In the genomic region with DNA sequence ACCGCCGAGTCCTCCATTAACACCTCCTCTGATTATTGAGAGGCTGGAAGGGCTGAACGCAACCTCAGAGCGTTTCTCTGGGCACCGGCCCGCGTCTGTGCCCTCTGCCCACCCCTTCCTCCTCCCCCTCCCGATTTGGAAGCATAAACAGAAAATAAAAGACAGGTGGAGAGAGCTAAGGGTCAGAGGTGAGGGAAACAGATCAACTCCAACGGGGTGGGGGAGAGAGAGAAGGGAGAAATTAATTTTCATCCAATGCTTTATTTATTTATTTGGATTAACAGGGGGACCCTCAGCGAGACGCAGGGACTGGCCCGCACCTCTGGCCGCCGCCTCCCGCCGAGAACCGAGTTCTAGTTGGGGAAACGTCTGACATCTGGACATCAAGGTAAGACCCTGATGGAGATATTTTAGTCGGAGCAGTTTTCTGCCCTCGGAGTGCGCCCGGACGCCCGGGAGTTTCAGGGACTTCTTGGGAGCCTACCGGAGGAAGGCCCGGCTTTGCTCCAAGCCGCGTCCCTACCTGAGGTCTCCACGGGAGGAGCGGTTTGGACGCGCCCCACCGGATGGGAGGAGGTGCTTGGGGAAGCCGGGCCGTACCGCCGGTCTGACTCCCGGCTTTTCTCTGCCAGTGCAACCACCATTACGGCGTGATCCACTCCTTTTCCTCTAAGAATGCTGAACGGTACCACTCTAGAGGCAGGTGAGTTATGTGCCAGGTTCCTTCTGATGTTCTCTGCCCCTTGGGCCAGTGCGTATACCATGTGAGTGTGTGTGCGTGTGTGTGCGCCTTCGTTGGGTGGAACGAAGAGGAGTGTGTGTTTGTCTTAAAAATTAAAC, we compare ENCODE assay signal across 10 cellular contexts. TPM values are rescaled to one million over a fixed set of nuclear protein-coding genes. Genes with fewer than 3 reads are reported as not detected.
DNase-seq lines count a peak whose midpoint lies in the region; ATAC-seq, FAIRE-seq and TF ChIP-seq lines count a peak whose summit lies in the region.
"Had no signal": no experiment of that assay in that cellular context is flagged by ENCODE, and none has a peak within 500 bp of the region (broad histone marks: within the 10 kb centered on the region; RNA-seq: fewer than 3 reads in every experiment).

No MANE protein-coding gene starts in this region.

- in situ Hi-C loops in IMR-90 (cut with MboI; ENCODE audit: low sequenced_read_pairs) = loop anchor here (10.0 to 25.0 kb wide), 2 partner anchors 553 to 775 kb away; no protein-coding TSS in a partner anchor

- H2BK120ac ChIP-seq in IMR-90 (ENCODE audit: low read depth, low read length) = no peak overlapping the region

- H2AK9ac ChIP-seq in IMR-90 (replicated peaks; ENCODE audit: low read depth, low read length, poor library complexity) = no peak overlapping the region

- H3K4me3 ChIP-seq in IMR-90 (ENCODE audit: insufficient read depth, low read depth, low read length) = no peak overlapping the region
- H3K4me3 ChIP-seq in astrocyte (ENCODE audit: insufficient read depth, low read depth, low read length) = no peak overlapping the region

- H3K27ac Mint-ChIP-seq in astrocyte (ENCODE audit: unreplicated experiment) (peak overlapping the region; percentile 86), naive B cell (peak overlapping the region in 4 of 6 donors; percentile 1 to 99 (median 54))

- H3K9me1 ChIP-seq in IMR-90 (ENCODE audit: insufficient read depth, low read length) = 0 out of 2 replicates have a peak, but pooled peaks cover 4% of the 10 kb centered on the region

- H3K56ac ChIP-seq in IMR-90 (ENCODE audit: extremely low read depth, insufficient read depth, low read length) = no peak overlapping the region

- CTCF ChIA-PET in IMR-90 (lab: Yijun Ruan, JAX) = no interaction called here

- no peak for FAIRE-seq in astrocyte (lab: Jason Lieb, UNC)

- H3K23ac ChIP-seq in IMR-90 (ENCODE audit: low read depth, low read length) = 0 out of 2 replicates have a peak overlapping the region, but pooled peaks have one; percentile 71

- H3K4me3 Mint-ChIP-seq in astrocyte (ENCODE audit: unreplicated experiment) (peak overlapping the region; percentile 60), naive B cell (peak overlapping the region; percentile 63 to 93 (median 86))

- H2BK15ac ChIP-seq in IMR-90 (ENCODE audit: low read depth, low read length) = no peak overlapping the region

- ATAC-seq in IMR-90 (ENCODE audit: low read depth) (no peak), naive B cell (ENCODE audit: low read depth in 2 of 2) (peak in 1 of 2 donors; percentile 16), GM19463 (IDR thresholded peaks at IDR 0.05; ENCODE audit: unreplicated experiment) (no peak)

- POLR2A ChIA-PET in IMR-90 (lab: Charles Lee; ENCODE audit: unreplicated experiment) = no interaction called here

- BruUV-seq in IMR-90 (replicated peaks; lab: Mats Ljungman, UMichigan) = no TSS peak

- peaks cover 90% of the 10 kb centered on the region for H3K27me3 Mint-ChIP-seq in astrocyte (ENCODE audit: low read depth, unreplicated experiment)
- peaks cover 95 to 99% (median 98%) of the 10 kb centered on the region in 3 donors for H3K27me3 Mint-ChIP-seq in naive B cell

- H3K4me1 Mint-ChIP-seq in astrocyte (ENCODE audit: low read depth, unreplicated experiment) = peaks cover 17% of the 10 kb centered on the region
- H3K4me1 Mint-ChIP-seq in naive B cell = peaks cover 59 to 76% (median 73%) of the 10 kb centered on the region in 3 donors

- peak overlapping the region; percentile 82 for H3K4me2 ChIP-seq in IMR-90 (ENCODE audit: low read depth, low read length)
- H3K4me2 ChIP-seq in astrocyte (ENCODE audit: low read length) = peak overlapping the region; percentile 71

- no peak overlapping the region for H4K5ac ChIP-seq in IMR-90 (ENCODE audit: low read depth, low read length)

- TF ChIP-seq RAD21 in IMR-90 (IDR thresholded peaks at IDR 0.05; ENCODE audit: low read length) = no peak

- H3K9me3 ChIP-seq in IMR-90 (ENCODE audit: control insufficient read depth, insufficient read depth, low read length) (peaks cover 9% of the 10 kb centered on the region; the same call in 1 of the 2 replicates), astrocyte (ENCODE audit: insufficient read depth, low read depth, low read length) (no peaks in the 10 kb centered on the region)

- H3K9ac ChIP-seq in IMR-90 (ENCODE audit: low read depth, low read length) (no peak overlapping the region), astrocyte (ENCODE audit: low read length) (no peak overlapping the region)

- no peak overlapping the region for H4K91ac ChIP-seq in IMR-90 (ENCODE audit: insufficient read depth, low read depth, low read length)

- H3K27ac ChIP-seq in IMR-90 (ENCODE audit: insufficient read depth, low read length) (no peak overlapping the region), astrocyte (ENCODE audit: low read depth, low read length) (no peak overlapping the region)

- H3K36me3 Mint-ChIP-seq in astrocyte (ENCODE audit: low read depth, unreplicated experiment) (peaks cover 4% of the 10 kb centered on the region), naive B cell (peaks cover 0 to 3% of the 10 kb centered on the region in 2 donors)

- TF ChIP-seq CTCF in IMR-90 (conservative IDR thresholded peaks at IDR 0.05; ENCODE audit: low read depth, low read length) = no peak
- TF ChIP-seq CTCF in astrocyte (IDR thresholded peaks at IDR 0.05; ENCODE audit: insufficient read depth, low read depth, low read length) = no peak

- H3K79me2 ChIP-seq in astrocyte (ENCODE audit: insufficient read depth, low read length) = no peaks in the 10 kb centered on the region

- H2BK20ac ChIP-seq in IMR-90 (ENCODE audit: low read depth, low read length) = no peak overlapping the region

- H3K27me3 ChIP-seq in IMR-90 (ENCODE audit: control insufficient read depth, insufficient read depth, low read length) (peaks cover 96% of the 10 kb centered on the region), astrocyte (ENCODE audit: insufficient read depth, low read length) (peaks cover 100% of the 10 kb centered on the region)

- H3K4me1 ChIP-seq in IMR-90 (ENCODE audit: control insufficient read depth, insufficient read depth, low read length) = peaks cover 14% of the 10 kb centered on the region; the same call in 1 of the 2 replicates
- H3K4me1 ChIP-seq in astrocyte (ENCODE audit: insufficient read depth, low read length) = peaks cover 5% of the 10 kb centered on the region

- H3K79me1 ChIP-seq in IMR-90 (ENCODE audit: low read depth in 1 of 2, low read length in 2 of 2) = no peaks in the 10 kb centered on the region

- no peak overlapping the region for H2AK5ac ChIP-seq in IMR-90 (ENCODE audit: low read depth, low read length)

- H2AFZ ChIP-seq in IMR-90 (replicated peaks; ENCODE audit: low read length, poor library complexity) = peak overlapping the region; percentile 68
- H2AFZ ChIP-seq in astrocyte (ENCODE audit: low read depth, low read length) = peak overlapping the region; percentile 47

- intact Hi-C loops in IMR-90 (cut with micrococcal nuclease) = loop anchor here (10.0 kb wide), 2 partner anchors 507 to 773 kb away; no protein-coding TSS in a partner anchor

- no peak overlapping the region for H3K18ac ChIP-seq in IMR-90 (ENCODE audit: low read depth, low read length)

- TF ChIP-seq POLR2A in IMR-90 (IDR thresholded peaks at IDR 0.05; ENCODE audit: low read depth, low read length) = no peak

- no peak overlapping the region for H4K8ac ChIP-seq in IMR-90 (ENCODE audit: low read depth in 2 of 2, low read length in 2 of 2)

- H3K9me3 Mint-ChIP-seq in astrocyte (ENCODE audit: unreplicated experiment) (peaks cover 14% of the 10 kb centered on the region), naive B cell (peaks cover 0 to 6% (median 2%) of the 10 kb centered on the region in 7 donors)

- DNase-seq in COLO668 (lab: John Stamatoyannopoulos, UW; ENCODE audit: unreplicated experiment) (peak; percentile 64), IMR-90 (no peak), astrocyte (ENCODE audit: low read depth) (no peak), naive B cell (no peak), HUDEP-2 (lab: John Stamatoyannopoulos, UW; ENCODE audit: unreplicated experiment in 76 of 76) (no peak), NAMALWA (ENCODE audit: low spot score) (no peak), NCI-H1048 (lab: John Stamatoyannopoulos, UW) (no peak)
- DNase-seq: stimulated activated CD4-positive, alpha-beta T cell treated with anti-CD3 and anti-CD28 coated beads, Interleukin-2, amount 100 ng/mL, for 48 hours had no signal

- H3K14ac ChIP-seq in IMR-90 (replicated peaks; ENCODE audit: low read depth, low read length) = no peak overlapping the region

- H2BK5ac ChIP-seq in IMR-90 (ENCODE audit: low read depth, low read length, poor library complexity, severe bottlenecking) = no peak overlapping the region

- H3K36me3 ChIP-seq in IMR-90 (ENCODE audit: control insufficient read depth, insufficient read depth, low read length) (no peaks in the 10 kb centered on the region), astrocyte (ENCODE audit: insufficient read depth, low read length) (no peaks in the 10 kb centered on the region)

- H3K4ac ChIP-seq in IMR-90 (ENCODE audit: low read depth, low read length) = no peak overlapping the region

- dilution Hi-C loops in IMR-90 (cut with HindIII; ENCODE audit: low sequenced_read_pairs, unreplicated experiment) = no loop called here

- H4K20me1 ChIP-seq in IMR-90 (ENCODE audit: insufficient read depth, low read length) (0 out of 2 replicates have a peak, but pooled peaks cover 5% of the 10 kb centered on the region), astrocyte (ENCODE audit: insufficient read depth, low read length) (peaks cover 6% of the 10 kb centered on the region)

- 0% methylated on average over 4 of the region's 46 CpGs; no CpG with 5 or more reads in 1 of the 2 experiments for WGBS in IMR-90 (ENCODE audit: extremely low coverage in 2 of 2, insufficient read length in 1 of 2), 2 experiments

TF ChIP-seq in IMR-90, 13 proteins besides CTCF, POLR2A, EP300 and RAD21 (continues in another document):
- TF ChIP-seq BHLHE40 (IDR thresholded peaks at IDR 0.05; ENCODE audit: low read depth, low read length) (no peak), SMC3 (IDR thresholded peaks at IDR 0.05; ENCODE audit: low read depth, low read length) (no peak), RCOR1 (IDR thresholded peaks at IDR 0.05; ENCODE audit: insufficient replicate concordance, low read length) (no peak), CHD1 (IDR thresholded peaks at IDR 0.05; ENCODE audit: low read depth, low read length) (no peak)

RNA-seq across cellular contexts. Expression of gene LHX9, which starts 5.1 kb away (rescaled TPM):
- total RNA-seq in IMR-90 (2012; rRNA removed) (under 0.01 and 0.18 TPM in 2 replicates), astrocyte (not detected in 2 replicates)
- polyA plus RNA-seq in IMR-90 (2012; rRNA removed) (0.06 and 0.26 TPM in 2 replicates), naive B cell (ENCODE audit: low read depth in 6 of 6) (not detected)
- polyA plus RNA-seq in IMR-90 (2012; cell fraction: cytosol; rRNA removed) = 0.05 and 0.12 TPM in 2 replicates
- 0.22 and 0.26 TPM in 2 replicates for polyA plus RNA-seq in IMR-90 (2012; cell fraction: nucleus; rRNA removed; ENCODE audit: low replicate concordance)
- total RNA-seq: activated CD8-positive, alpha-beta memory T cell treated with anti-CD3 and anti-CD28 coated beads for 36 hours had no signal

RNA-seq across cellular contexts. Expression of gene C1orf53, which starts 9.6 kb away (rescaled TPM):
- total RNA-seq in IMR-90 (2012; rRNA removed) (4.2 and 4.8 TPM in 2 replicates), astrocyte (6.8 and 7.9 TPM in 2 replicates)
- polyA plus RNA-seq in IMR-90 (2012; rRNA removed) (7.0 and 8.0 TPM in 2 replicates), naive B cell (ENCODE audit: low read depth in 6 of 6) (not detected)
- 12.1 and 15.5 TPM in 2 replicates for polyA plus RNA-seq in IMR-90 (2012; cell fraction: cytosol; rRNA removed)
- polyA plus RNA-seq in IMR-90 (2012; cell fraction: nucleus; rRNA removed; ENCODE audit: low replicate concordance) = 4.8 and 5.6 TPM in 2 replicates
